In the genomic region with DNA sequence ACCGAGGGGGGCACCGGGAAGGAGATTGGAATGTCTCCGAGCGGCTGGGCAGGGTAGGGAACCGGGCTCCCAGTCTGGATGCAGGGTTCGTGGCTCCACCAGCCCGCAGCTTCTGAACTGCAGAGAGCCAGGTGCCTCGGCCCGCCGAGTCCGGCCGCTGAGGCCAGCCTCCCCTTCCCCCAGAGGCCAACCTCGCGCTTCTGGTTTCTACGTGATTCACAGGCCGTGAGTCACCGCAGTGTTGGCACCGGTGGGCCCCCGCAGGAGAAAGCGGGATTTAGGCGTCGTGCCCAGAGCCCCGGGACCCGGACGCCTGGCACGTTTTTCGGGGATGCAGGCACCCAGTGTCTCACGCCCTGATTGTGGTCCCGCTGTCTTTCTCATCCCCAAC, we compare ENCODE assay signal across 8 cellular contexts. TPM values are rescaled to one million over a fixed set of nuclear protein-coding genes. Genes with fewer than 3 reads are reported as not detected.
DNase-seq lines count a peak whose midpoint lies in the region; ATAC-seq, FAIRE-seq and TF ChIP-seq lines count a peak whose summit lies in the region.

No MANE protein-coding gene starts in this region.

- peak overlapping the region; percentile 60 for H3K4me3 ChIP-seq in bronchial epithelial cell (ENCODE audit: low read depth, low read length)
- peak overlapping the region; percentile 47 for H3K4me3 ChIP-seq in lower lobe of right lung

- ATAC-seq in lower lobe of right lung: peak; percentile 17 to 43
- ATAC-seq in stimulated activated naive B cell treated with anti-CD40 and anti-IgM and Interleukin-4, amounts not matched to agents 10 μg/mL and 1 μg/mL and 100 μg/mL, for 72 hours (replicated peaks): peak; percentile 27 to 40

- no peaks in the 10 kb centered on the region for H3K9me3 Mint-ChIP-seq in stimulated activated naive B cell treated with anti-CD40 and anti-IgM and Interleukin-4, amounts not matched to agents 10 μg/mL and 1 μg/mL and 100 μg/mL, for 72 hours

- no peaks in the 10 kb centered on the region for H3K9me3 ChIP-seq in lower lobe of right lung

- H3K27me3 Mint-ChIP-seq in stimulated activated naive B cell treated with anti-CD40 and anti-IgM and Interleukin-4, amounts not matched to agents 10 μg/mL and 1 μg/mL and 100 μg/mL, for 72 hours: peaks cover 50 to 59% of the 10 kb centered on the region in 2 donors

- FAIRE-seq in RCC 7860 (lab: Jason Lieb, UNC): peak; percentile 62
- FAIRE-seq in bronchial epithelial cell (lab: Jason Lieb, UNC): no peak

- H3K36me3 ChIP-seq in bronchial epithelial cell (ENCODE audit: control insufficient read depth, insufficient read depth, low read length) (peaks cover 15% of the 10 kb centered on the region), lower lobe of right lung (no peaks in the 10 kb centered on the region)

- H3K27me3 ChIP-seq in bronchial epithelial cell (ENCODE audit: control insufficient read depth, insufficient read depth, low read length) (no peaks in the 10 kb centered on the region), lower lobe of right lung (ENCODE audit: low read depth) (peaks cover 45% of the 10 kb centered on the region)

- H3K4me1 ChIP-seq in lower lobe of right lung: peaks cover 38% of the 10 kb centered on the region

- peaks cover 1% of the 10 kb centered on the region in 2 donors for H3K36me3 Mint-ChIP-seq in stimulated activated naive B cell treated with anti-CD40 and anti-IgM and Interleukin-4, amounts not matched to agents 10 μg/mL and 1 μg/mL and 100 μg/mL, for 72 hours

- DNase-seq in EL (peak; percentile 81), RCC 7860 (ENCODE audit: low spot score) (peak; percentile 71), bronchial epithelial cell (ENCODE audit: low read depth) (peak; percentile 73), lower lobe of right lung (peak; percentile 51), NCI-H2196 treated with DMSO at 0.1 percent for 48 hours (lab: John Stamatoyannopoulos, UW; ENCODE audit: unreplicated experiment) (no peak), middle frontal gyrus (ENCODE audit: extremely low spot score, low spot score) (no peak), G401 (ENCODE audit: low spot score) (no peak)
- no peak for DNase-seq in stimulated activated naive B cell treated with anti-CD40 and anti-IgM and Interleukin-4, amounts not matched to agents 10 μg/mL and 1 μg/mL and 100 μg/mL, for 72 hours

- peak overlapping the region; percentile 71 for H3K27ac Mint-ChIP-seq in stimulated activated naive B cell treated with anti-CD40 and anti-IgM and Interleukin-4, amounts not matched to agents 10 μg/mL and 1 μg/mL and 100 μg/mL, for 72 hours

- intact Hi-C loops in lower lobe of right lung (cut with DNase I): no loop called here

- in situ Hi-C loops in G401 (cut with HindIII; ENCODE audit: low sequenced_read_pairs): no loop called here

- peaks cover 17 to 32% of the 10 kb centered on the region in 2 donors for H3K4me1 Mint-ChIP-seq in stimulated activated naive B cell treated with anti-CD40 and anti-IgM and Interleukin-4, amounts not matched to agents 10 μg/mL and 1 μg/mL and 100 μg/mL, for 72 hours

- H3K27ac ChIP-seq in lower lobe of right lung: no peak overlapping the region

- TF ChIP-seq CTCF in bronchial epithelial cell (IDR thresholded peaks at IDR 0.05; ENCODE audit: insufficient read depth, low read length, severe bottlenecking) (no peak), lower lobe of right lung (IDR thresholded peaks at IDR 0.05) (no peak)

- peak overlapping the region; percentile 85 to 90 for H3K4me3 Mint-ChIP-seq in stimulated activated naive B cell treated with anti-CD40 and anti-IgM and Interleukin-4, amounts not matched to agents 10 μg/mL and 1 μg/mL and 100 μg/mL, for 72 hours

RNA-seq across cellular contexts. Expression of gene CRABP2, which starts 0.5 kb away (rescaled TPM):
- 5.3 and 112 TPM in 2 replicates for total RNA-seq in bronchial epithelial cell
- 2.1 TPM for total RNA-seq in lower lobe of right lung
- 1,143 and 1,168 TPM in 2 replicates for total RNA-seq in G401 (2014; rRNA removed; shearing (Covaris generic))

RNA-seq across cellular contexts. Expression of gene METTL25B, which starts 23.3 kb away (rescaled TPM):
- total RNA-seq in bronchial epithelial cell (14.7 and 20.2 TPM in 2 replicates), lower lobe of right lung (41.0 TPM)
- 24.6 and 54.8 TPM in 2 replicates for total RNA-seq in G401 (2014; rRNA removed; shearing (Covaris generic))

RNA-seq across cellular contexts. Expression of gene ISG20L2, which starts 23.6 kb away (rescaled TPM):
- 7.9 and 10.6 TPM in 2 replicates for total RNA-seq in bronchial epithelial cell
- 22.6 TPM for total RNA-seq in lower lobe of right lung
- 29.8 and 31.9 TPM in 2 replicates for total RNA-seq in G401 (2014; rRNA removed; shearing (Covaris generic))

RNA-seq across cellular contexts. Expression of gene NES, which starts 27.7 kb away (rescaled TPM):
- total RNA-seq in bronchial epithelial cell (under 0.01 TPM in 1 of 2 replicates, not detected in the other), lower lobe of right lung (39.8 TPM)
- total RNA-seq in G401 (2014; rRNA removed; shearing (Covaris generic)): 170 and 183 TPM in 2 replicates

RNA-seq across cellular contexts. Expression of gene MRPL24, which starts 36.0 kb away (rescaled TPM):
- total RNA-seq in bronchial epithelial cell: 60.3 and 74.1 TPM in 2 replicates
- 43.7 TPM for total RNA-seq in lower lobe of right lung
- 34.2 and 88.7 TPM in 2 replicates for total RNA-seq in G401 (2014; rRNA removed; shearing (Covaris generic))

Comparison
In these comparisons a context has a peak if more than half of its experiments do, and no peak if none do; other contexts are left out.
1. DNase-seq: peak in EL (single experiment), RCC 7860 (single experiment), bronchial epithelial cell (single experiment) and lower lobe of right lung (single experiment); none in stimulated activated naive B cell treated with anti-CD40 and anti-IgM and Interleukin-4, amounts not matched to agents 10 μg/mL and 1 μg/mL and 100 μg/mL, for 72 hours (single experiment), NCI-H2196 treated with DMSO at 0.1 percent for 48 hours (single experiment), middle frontal gyrus (single experiment) and G401 (single experiment).
2. RNA of gene CRABP2, which starts 0.5 kb away (total RNA-seq): 1,143 to 1,168 TPM in G401; 5.3 to 112 TPM in bronchial epithelial cell and 2.1 TPM in lower lobe of right lung (single experiment); every median in the first group is over 10 times any median in the second.